ENCODE assay signal across 8 cellular contexts in the genomic region with DNA sequence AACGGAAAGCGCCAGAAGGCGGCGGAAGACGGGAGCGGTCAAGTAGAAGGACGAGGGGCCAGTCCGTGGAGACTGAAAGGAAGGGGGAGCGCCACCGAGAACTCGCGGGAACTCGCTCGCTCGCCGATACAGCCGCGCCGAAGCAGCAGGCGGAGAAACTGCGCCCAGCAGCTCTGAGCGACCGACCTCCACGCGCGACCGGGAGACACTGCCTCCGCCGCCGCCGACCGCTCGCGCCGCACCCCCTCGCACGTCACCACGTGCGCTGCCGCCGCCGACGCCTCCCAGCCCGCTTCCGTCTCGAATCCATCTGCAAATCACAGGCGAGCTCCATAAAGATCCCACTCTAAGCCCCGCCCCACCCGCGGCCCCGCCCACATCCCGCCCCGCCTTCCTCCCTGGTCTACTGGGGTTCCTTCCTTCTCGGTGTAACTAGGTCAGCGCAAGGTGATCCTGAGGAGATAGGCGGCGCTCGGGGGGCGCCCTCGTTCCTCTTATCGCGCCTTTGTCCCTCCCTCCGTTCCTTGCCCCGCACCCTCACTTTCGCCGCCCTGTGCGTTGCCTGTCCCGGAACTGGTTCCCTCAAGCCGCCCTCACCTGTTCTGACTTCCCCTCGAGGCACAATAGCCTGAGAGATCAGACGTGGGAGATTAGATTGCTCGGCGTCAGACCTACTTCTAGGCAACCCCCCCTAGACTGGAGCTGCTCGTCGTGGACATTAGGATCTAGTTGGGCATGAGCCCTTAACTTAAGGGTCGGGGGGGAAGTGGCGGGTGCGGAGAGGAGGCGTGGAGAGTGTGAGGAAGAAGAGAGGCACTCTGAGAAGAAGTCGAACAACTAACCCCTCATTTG. TPM values are rescaled to one million over a fixed set of nuclear protein-coding genes. Genes with fewer than 3 reads are reported as not detected.
DNase-seq lines count a peak whose midpoint lies in the region; ATAC-seq and TF ChIP-seq lines count a peak whose summit lies in the region.

Gene IVNS1ABP (minus strand): TSS at position 210 of the 852 bp plus-strand sequence. CDS start 7,750 bp downstream, outside the sequence.

- DNase-seq in NCI-H1092 (lab: John Stamatoyannopoulos, UW) (peak; percentile 94), glomerular visceral epithelial cell (ENCODE audit: extremely low spot score) (peak; percentile 99), osteoblast (ENCODE audit: insufficient read length, low spot score, missing footprints) (peak; percentile 98), thoracic aorta (ENCODE audit: low spot score) (peak; percentile 82)
- peak; percentile 86 to 95 for DNase-seq in activated naive CD4-positive, alpha-beta T cell treated with anti-CD3 and anti-CD28 coated beads, Interleukin-2, amount 50 U/mL, for 72 hours (ENCODE audit: low spot score in 2 of 2)

- H3K9me3 Mint-ChIP-seq in activated naive CD4-positive, alpha-beta T cell treated with anti-CD3 and anti-CD28 coated beads, Interleukin-2, amount 50 U/mL, for 72 hours = peaks cover 0 to 4% of the 10 kb centered on the region in 2 donors

- no peak for TF ChIP-seq CTCF in osteoblast (IDR thresholded peaks at IDR 0.05; ENCODE audit: extremely low read depth, low read depth, low read length)
- no peak for TF ChIP-seq CTCF in thoracic aorta (IDR thresholded peaks at IDR 0.05)

- H3K4me3 ChIP-seq in osteoblast (ENCODE audit: insufficient read depth, low read length) (peak within 1 kb of the TSS; percentile 94), thoracic aorta (peak within 1 kb of the TSS; percentile 96)

- H4K20me1 ChIP-seq in osteoblast (ENCODE audit: insufficient read depth, low read length) = peaks cover 30% of the 10 kb centered on the region

- H3K4me2 ChIP-seq in osteoblast (ENCODE audit: insufficient read depth, low read length) = peak within 1 kb of the TSS; percentile 93

- H3K27ac ChIP-seq in osteoblast (ENCODE audit: low read depth, low read length) = peak within 1 kb of the TSS; percentile 92
- H3K27ac ChIP-seq in thoracic aorta = peak within 1 kb of the TSS; percentile 93 to 98

- peak within 1 kb of the TSS; percentile 96 for H2AFZ ChIP-seq in osteoblast (ENCODE audit: low read length)

- H3K9me3 ChIP-seq in osteoblast (ENCODE audit: low read depth, low read length) = no peaks in the 10 kb centered on the region
- H3K9me3 ChIP-seq in thoracic aorta = no peaks in the 10 kb centered on the region

- H3K36me3 ChIP-seq in osteoblast (ENCODE audit: insufficient read depth, low read length) (no peaks in the 10 kb centered on the region), thoracic aorta (no peaks in the 10 kb centered on the region)

- ATAC-seq in HG02610 (IDR thresholded peaks at IDR 0.05; ENCODE audit: unreplicated experiment) (peak; percentile 74), SK-N-SH treated with all-trans-retinoic acid at 6 μM for 48 hours (peak; percentile 79), thoracic aorta (ENCODE audit: insufficient number of reproducible peaks, low FRiP score, low read depth) (peak; percentile 97)
- ATAC-seq in activated naive CD4-positive, alpha-beta T cell treated with anti-CD3 and anti-CD28 coated beads, Interleukin-2, amount 50 U/mL, for 72 hours = peak; percentile 75 to 82

- peak; percentile 95 for TF ChIP-seq POLR2A in GM10847 (IDR thresholded peaks at IDR 0.05; ENCODE audit: extremely low read depth, insufficient read length)

- H3K4me1 ChIP-seq in osteoblast (ENCODE audit: insufficient read depth, low read length) = peaks cover 29% of the 10 kb centered on the region
- H3K4me1 ChIP-seq in thoracic aorta (ENCODE audit: control insufficient read depth in 1 of 2, low read depth in 2 of 2) = peaks cover 14 to 34% of the 10 kb centered on the region in 2 donors

- H3K79me2 ChIP-seq in osteoblast (ENCODE audit: insufficient read depth, low read length) = peaks cover 47% of the 10 kb centered on the region

- H3K27me3 ChIP-seq in osteoblast (ENCODE audit: insufficient read depth, low read length) (no peaks in the 10 kb centered on the region), thoracic aorta (replicated peaks; ENCODE audit: insufficient read depth) (no peaks in the 10 kb centered on the region)

- H3K27ac Mint-ChIP-seq in activated naive CD4-positive, alpha-beta T cell treated with anti-CD3 and anti-CD28 coated beads, Interleukin-2, amount 50 U/mL, for 72 hours = peak within 1 kb of the TSS; percentile 94 to 98

- H3K36me3 Mint-ChIP-seq in activated naive CD4-positive, alpha-beta T cell treated with anti-CD3 and anti-CD28 coated beads, Interleukin-2, amount 50 U/mL, for 72 hours = peaks cover 43 to 57% of the 10 kb centered on the region in 2 donors

TF ChIP-seq in SK-N-SH treated with all-trans-retinoic acid at 6 μM for 48 hours, 23 proteins besides CTCF, POLR2A, EP300 and RAD21:
- TF ChIP-seq BACH2 (CRISPR knock-in tag; IDR thresholded peaks at IDR 0.05; ENCODE audit: borderline replicate concordance) (no peak), TOX (CRISPR knock-in tag; IDR thresholded peaks at IDR 0.05; ENCODE audit: borderline replicate concordance) (no peak), ZNF8 (CRISPR knock-in tag; IDR thresholded peaks at IDR 0.05) (no peak), ZFP3 (CRISPR knock-in tag; IDR thresholded peaks at IDR 0.05) (no peak), ZC3H10 (CRISPR knock-in tag; IDR thresholded peaks at IDR 0.05) (no peak), ZNF565 (CRISPR knock-in tag; conservative IDR thresholded peaks at IDR 0.05; ENCODE audit: low read depth) (no peak), ISL1 (CRISPR knock-in tag; IDR thresholded peaks at IDR 0.05) (no peak), SNAI2 (CRISPR knock-in tag; IDR thresholded peaks at IDR 0.05) (no peak), ESRRG (CRISPR knock-in tag; IDR thresholded peaks at IDR 0.05) (no peak), OSR1 (CRISPR knock-in tag; IDR thresholded peaks at IDR 0.05) (no peak), ZNF70 (CRISPR knock-in tag; IDR thresholded peaks at IDR 0.05) (no peak)
- TF ChIP-seq, protein P1, sequence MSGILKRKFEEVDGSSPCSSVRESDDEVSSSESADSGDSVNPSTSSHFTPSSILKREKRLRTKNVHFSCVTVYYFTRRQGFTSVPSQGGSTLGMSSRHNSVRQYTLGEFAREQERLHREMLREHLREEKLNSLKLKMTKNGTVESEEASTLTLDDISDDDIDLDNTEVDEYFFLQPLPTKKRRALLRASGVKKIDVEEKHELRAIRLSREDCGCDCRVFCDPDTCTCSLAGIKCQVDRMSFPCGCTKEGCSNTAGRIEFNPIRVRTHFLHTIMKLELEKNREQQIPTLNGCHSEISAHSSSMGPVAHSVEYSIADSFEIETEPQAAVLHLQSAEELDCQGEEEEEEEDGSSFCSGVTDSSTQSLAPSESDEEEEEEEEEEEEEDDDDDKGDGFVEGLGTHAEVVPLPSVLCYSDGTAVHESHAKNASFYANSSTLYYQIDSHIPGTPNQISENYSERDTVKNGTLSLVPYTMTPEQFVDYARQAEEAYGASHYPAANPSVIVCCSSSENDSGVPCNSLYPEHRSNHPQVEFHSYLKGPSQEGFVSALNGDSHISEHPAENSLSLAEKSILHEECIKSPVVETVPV (CRISPR knock-in tag; IDR thresholded peaks at IDR 0.05) = no peak
- TF ChIP-seq, protein P2, sequence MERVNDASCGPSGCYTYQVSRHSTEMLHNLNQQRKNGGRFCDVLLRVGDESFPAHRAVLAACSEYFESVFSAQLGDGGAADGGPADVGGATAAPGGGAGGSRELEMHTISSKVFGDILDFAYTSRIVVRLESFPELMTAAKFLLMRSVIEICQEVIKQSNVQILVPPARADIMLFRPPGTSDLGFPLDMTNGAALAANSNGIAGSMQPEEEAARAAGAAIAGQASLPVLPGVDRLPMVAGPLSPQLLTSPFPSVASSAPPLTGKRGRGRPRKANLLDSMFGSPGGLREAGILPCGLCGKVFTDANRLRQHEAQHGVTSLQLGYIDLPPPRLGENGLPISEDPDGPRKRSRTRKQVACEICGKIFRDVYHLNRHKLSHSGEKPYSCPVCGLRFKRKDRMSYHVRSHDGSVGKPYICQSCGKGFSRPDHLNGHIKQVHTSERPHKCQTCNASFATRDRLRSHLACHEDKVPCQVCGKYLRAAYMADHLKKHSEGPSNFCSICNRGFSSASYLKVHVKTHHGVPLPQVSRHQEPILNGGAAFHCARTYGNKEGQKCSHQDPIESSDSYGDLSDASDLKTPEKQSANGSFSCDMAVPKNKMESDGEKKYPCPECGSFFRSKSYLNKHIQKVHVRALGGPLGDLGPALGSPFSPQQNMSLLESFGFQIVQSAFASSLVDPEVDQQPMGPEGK (CRISPR knock-in tag; IDR thresholded peaks at IDR 0.05; ENCODE audit: borderline replicate concordance) = no peak

RNA-seq across cellular contexts. Expression of gene IVNS1ABP, which starts in this region (rescaled TPM):
- total RNA-seq in activated naive CD4-positive, alpha-beta T cell treated with anti-CD3 and anti-CD28 coated beads, Interleukin-2, amount 50 U/mL, for 72 hours = 100 to 1,000 TPM in 1 of 2 donors, 10 to 100 TPM in 1; 92.2 to 201 TPM
- total RNA-seq in osteoblast (91.6 and 94.8 TPM in 2 replicates), thoracic aorta (10 to 100 TPM; 44.0 to 72.0 TPM)

Comparison
In these comparisons a context has a peak if more than half of its experiments do, and no peak if none do; other contexts are left out.
1. Peak in every context shown above with its lines: DNase-seq, ATAC-seq, H3K4me3 ChIP-seq and H3K27ac ChIP-seq.